Comparison of ENCODE assay signal across 23 cellular contexts in the genomic region with DNA sequence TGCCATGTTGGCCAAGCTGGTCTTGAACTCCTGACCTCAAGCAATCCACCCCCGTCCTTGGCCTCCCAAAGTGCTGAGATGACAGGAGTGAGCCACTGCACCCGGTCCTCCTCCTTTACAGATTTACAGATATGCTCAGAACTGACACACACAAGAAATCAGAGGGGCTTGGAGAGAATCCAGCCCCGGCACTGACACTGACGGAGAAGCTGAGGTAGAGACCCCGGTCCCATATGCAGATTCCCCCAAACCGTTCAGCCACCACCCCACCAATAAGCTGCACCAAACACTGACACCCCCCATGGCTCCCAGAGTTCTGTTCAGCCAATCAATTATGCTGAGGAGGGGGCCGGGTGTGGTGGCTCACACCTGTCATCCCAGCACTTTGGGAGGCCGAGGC. TPM values are rescaled to one million over a fixed set of nuclear protein-coding genes. Genes with fewer than 3 reads are reported as not detected.
DNase-seq lines count a peak whose midpoint lies in the region; ATAC-seq, FAIRE-seq and TF ChIP-seq lines count a peak whose summit lies in the region.
"Had no signal": no experiment of that assay in that cellular context is flagged by ENCODE, and none has a peak within 500 bp of the region (broad histone marks: within the 10 kb centered on the region; RNA-seq: fewer than 3 reads in every experiment).

No MANE protein-coding gene starts in this region.

- ATAC-seq in activated T-cell treated with anti-CD3 and anti-CD28 coated beads, Interleukin-2, amount 50 U/mL, for 72 hours (replicated peaks in 1 of 2) = no peak
- ATAC-seq in activated T-cell treated with anti-CD3 and anti-CD28 coated beads, Interleukin-2, amount 50 U/mL, for 4 hours = no peak
- no peak for ATAC-seq in HG03342 (IDR thresholded peaks at IDR 0.05; ENCODE audit: unreplicated experiment)
- ATAC-seq: CD8-positive, alpha-beta T cell; GM12878; GM23338; HCT116 had no signal

- H3K36me3 Mint-ChIP-seq in activated T-cell treated with anti-CD3 and anti-CD28 coated beads, Interleukin-2, amount 50 U/mL, for 72 hours (ENCODE audit: insufficient read depth in 2 of 2) = peaks cover 2% of the 10 kb centered on the region in 2 donors
- no peaks in the 10 kb centered on the region for H3K36me3 Mint-ChIP-seq in activated T-cell treated with anti-CD3 and anti-CD28 coated beads, Interleukin-2, amount 50 U/mL, for 4 hours (ENCODE audit: insufficient read depth)
- H3K36me3 Mint-ChIP-seq in endothelial cell (ENCODE audit: low read depth, unreplicated experiment) = peaks cover 4% of the 10 kb centered on the region

- peak overlapping the region; percentile 19 for H3K27ac Mint-ChIP-seq in activated T-cell treated with anti-CD3 and anti-CD28 coated beads, Interleukin-2, amount 50 U/mL, for 72 hours
- no peak overlapping the region for H3K27ac Mint-ChIP-seq in endothelial cell (ENCODE audit: unreplicated experiment)
- H3K27ac Mint-ChIP-seq: B cell; CD8-positive, alpha-beta T cell; GM23338; H9 had no signal

- FAIRE-seq in D721Med (lab: Jason Lieb, UNC) = no peak
- FAIRE-seq: A204.1, GM12878, GM19239 had no signal

- no peaks in the 10 kb centered on the region for H3K79me2 ChIP-seq in KMS-11 (ENCODE audit: insufficient read depth, low read depth)

- H3K4me2 ChIP-seq in KMS-11 = no peak overlapping the region

- TF ChIP-seq CTCF in KMS-11 (conservative IDR thresholded peaks at IDR 0.05; ENCODE audit: low read depth, low read length) = no peak
- no peak for TF ChIP-seq CTCF in endothelial cell (IDR thresholded peaks at IDR 0.05; ENCODE audit: unreplicated experiment)
- no peak for TF ChIP-seq CTCF in D721Med (IDR thresholded peaks at IDR 0.05; ENCODE audit: insufficient read depth, missing control alignments)

- no peaks in the 10 kb centered on the region for H4K20me1 ChIP-seq in KMS-11 (ENCODE audit: insufficient read depth)

- intact Hi-C loops in posterior vena cava (cut with DNase I) = no loop called here

- peaks cover 32% of the 10 kb centered on the region for H3K4me1 Mint-ChIP-seq in activated T-cell treated with anti-CD3 and anti-CD28 coated beads, Interleukin-2, amount 50 U/mL, for 72 hours (ENCODE audit: low read depth)
- peaks cover 15% of the 10 kb centered on the region for H3K4me1 Mint-ChIP-seq in activated T-cell treated with anti-CD3 and anti-CD28 coated beads, Interleukin-2, amount 50 U/mL, for 4 hours (ENCODE audit: low read depth)
- peaks cover 3% of the 10 kb centered on the region for H3K4me1 Mint-ChIP-seq in endothelial cell (ENCODE audit: unreplicated experiment)

- no peak overlapping the region for H3K4me3 ChIP-seq in KMS-11 (IDR thresholded peaks at IDR 0.05; ENCODE audit: insufficient read depth, low read depth, low read length)
- H3K4me3 ChIP-seq: GM12878, GM23338 had no signal

- peaks cover 67% of the 10 kb centered on the region for H3K4me1 ChIP-seq in KMS-11 (ENCODE audit: low read depth, poor library complexity, severe bottlenecking)

- H3K4me3 Mint-ChIP-seq in activated T-cell treated with anti-CD3 and anti-CD28 coated beads, Interleukin-2, amount 50 U/mL, for 72 hours = no peak overlapping the region
- H3K4me3 Mint-ChIP-seq in activated T-cell treated with anti-CD3 and anti-CD28 coated beads, Interleukin-2, amount 50 U/mL, for 4 hours = no peak overlapping the region
- no peak overlapping the region for H3K4me3 Mint-ChIP-seq in endothelial cell (ENCODE audit: unreplicated experiment)
- H3K4me3 Mint-ChIP-seq: B cell; CD8-positive, alpha-beta T cell; GM23338; H9 had no signal

- peaks cover 2% of the 10 kb centered on the region in 2 donors for H3K9me3 Mint-ChIP-seq in activated T-cell treated with anti-CD3 and anti-CD28 coated beads, Interleukin-2, amount 50 U/mL, for 72 hours
- H3K9me3 Mint-ChIP-seq in activated T-cell treated with anti-CD3 and anti-CD28 coated beads, Interleukin-2, amount 50 U/mL, for 4 hours = no peaks in the 10 kb centered on the region
- no peaks in the 10 kb centered on the region for H3K9me3 Mint-ChIP-seq in endothelial cell (ENCODE audit: unreplicated experiment)
- H3K9me3 Mint-ChIP-seq: CD8-positive, alpha-beta T cell; GM23338; H9 had no signal

- no peak for DNase-seq in activated T-cell treated with anti-CD3 and anti-CD28 coated beads, Interleukin-2, amount 50 U/mL, for 72 hours
- no peak for DNase-seq in activated T-cell treated with anti-CD3 and anti-CD28 coated beads, Interleukin-2, amount 50 U/mL, for 4 hours
- DNase-seq in posterior vena cava (ENCODE audit: low spot score) = peak; percentile 38
- no peak for DNase-seq in endothelial cell (ENCODE audit: low spot score)
- no peak for DNase-seq in glomerular visceral epithelial cell (ENCODE audit: extremely low spot score)
- no peak for DNase-seq in D721Med (ENCODE audit: insufficient read length, low spot score)
- DNase-seq: C1 segment of cervical spinal cord; Caco-2; CD8-positive, alpha-beta T cell; DMS 273 treated with DMSO at 0.1 percent for 48 hours; DMS79; EL; GDM1; H9 had no signal

- peaks cover 7% of the 10 kb centered on the region for H3K27me3 Mint-ChIP-seq in activated T-cell treated with anti-CD3 and anti-CD28 coated beads, Interleukin-2, amount 50 U/mL, for 72 hours (ENCODE audit: low read depth)
- H3K27me3 Mint-ChIP-seq in activated T-cell treated with anti-CD3 and anti-CD28 coated beads, Interleukin-2, amount 50 U/mL, for 4 hours (ENCODE audit: low read depth) = no peaks in the 10 kb centered on the region
- H3K27me3 Mint-ChIP-seq in endothelial cell (ENCODE audit: unreplicated experiment) = peaks cover 14% of the 10 kb centered on the region

- peak overlapping the region; percentile 88 for H3K27ac ChIP-seq in KMS-11
- H3K27ac ChIP-seq: 22Rv1 had no signal

- H3K27me3 ChIP-seq in KMS-11 (ENCODE audit: insufficient read depth, low read depth) = no peaks in the 10 kb centered on the region

- no peak overlapping the region; the same call in 1 of the 2 replicates for H2AFZ ChIP-seq in KMS-11 (ENCODE audit: low read depth)

- H3K36me3 ChIP-seq in KMS-11 (ENCODE audit: insufficient read depth) = no peaks in the 10 kb centered on the region

- no peak overlapping the region for H3K9ac ChIP-seq in KMS-11

RNA-seq across cellular contexts. Expression of a gene that starts 47.9 kb away (rescaled TPM):
- total RNA-seq in activated T-cell treated with anti-CD3 and anti-CD28 coated beads, Interleukin-2, amount 50 U/mL, for 72 hours = 100 to 1,000 TPM in 1 of 2 donors, 10 to 100 TPM in 1; 89.1 to 103 TPM
- 10 to 100 TPM; 12.4 to 23.1 (median 15.7) TPM for total RNA-seq in activated T-cell treated with anti-CD3 and anti-CD28 coated beads, Interleukin-2, amount 50 U/mL, for 4 hours
- 100 to 1,000 TPM in 1 of 2 donors, 10 to 100 TPM in 1; 69.7 to 133 TPM for total RNA-seq in posterior vena cava
- total RNA-seq in endothelial cell (ENCODE audit: unreplicated experiment) = 117 TPM
